In genomic region chr5:59709833-59710232, GRCh38 we compare ENCODE assay signal across 10 cellular contexts.
DNase-seq lines count a peak whose midpoint lies in the region; ATAC-seq and TF ChIP-seq lines count a peak whose summit lies in the region.
"Had no signal": no experiment of that assay in that cellular context is flagged by ENCODE, and none has a peak within 500 bp of the region (broad histone marks: within the 10 kb centered on the region; RNA-seq: fewer than 3 reads in every experiment).

No MANE protein-coding gene starts in this region.

- peak overlapping the region; percentile 5 for H3K9ac ChIP-seq in smooth muscle cell (ENCODE audit: low read depth)

- H3K79me2 ChIP-seq in hepatocyte (peaks cover 3% of the 10 kb centered on the region), smooth muscle cell (ENCODE audit: low read depth) (no peaks in the 10 kb centered on the region)

- no peak for TF ChIP-seq CTCF in astrocyte of the cerebellum (IDR thresholded peaks at IDR 0.05; ENCODE audit: low read depth, low read length, missing control alignments)
- no peak for TF ChIP-seq CTCF in hepatocyte (IDR thresholded peaks at IDR 0.05; ENCODE audit: poor library complexity)
- TF ChIP-seq CTCF in smooth muscle cell (IDR thresholded peaks at IDR 0.05; ENCODE audit: borderline replicate concordance, insufficient read depth, poor library complexity, severe bottlenecking), result no peak
- no peak for TF ChIP-seq CTCF in psoas muscle (IDR thresholded peaks at IDR 0.05)

- H3K4me1 ChIP-seq in hepatocyte (ENCODE audit: insufficient read depth) (peaks cover 20% of the 10 kb centered on the region), smooth muscle cell (ENCODE audit: low read depth) (peaks cover 27% of the 10 kb centered on the region), psoas muscle (no peaks in the 10 kb centered on the region)

- no peaks in the 10 kb centered on the region for H3K9me2 ChIP-seq in hepatocyte (replicated peaks; ENCODE audit: insufficient read depth)

- H3K27ac ChIP-seq in hepatocyte (peak overlapping the region; percentile 66), smooth muscle cell (ENCODE audit: low read depth) (peak overlapping the region; percentile 64), psoas muscle (no peak overlapping the region)
- H3K27ac ChIP-seq: VCaP had no signal

- in situ Hi-C loops in astrocyte of the cerebellum (cut with HindIII; ENCODE audit: low sequenced_read_pairs), result no loop called here

- intact Hi-C loops in psoas muscle (cut with DNase I), result no loop called here

- H3K4me2 ChIP-seq in hepatocyte (peak overlapping the region; percentile 51), smooth muscle cell (peak overlapping the region; percentile 62)

- H2AFZ ChIP-seq in hepatocyte (no peak overlapping the region), smooth muscle cell (ENCODE audit: low read depth) (peak overlapping the region; percentile 3)

- H3K4me3 ChIP-seq in astrocyte of the cerebellum (ENCODE audit: low read depth, low read length), result no peak overlapping the region
- no peak overlapping the region for H3K4me3 ChIP-seq in hepatocyte
- no peak overlapping the region for H3K4me3 ChIP-seq in smooth muscle cell
- no peak overlapping the region for H3K4me3 ChIP-seq in psoas muscle

- no peaks in the 10 kb centered on the region for H4K20me1 ChIP-seq in hepatocyte (ENCODE audit: insufficient read depth, poor library complexity, severe bottlenecking)
- peaks cover 5% of the 10 kb centered on the region for H4K20me1 ChIP-seq in smooth muscle cell (ENCODE audit: low read depth)

- H3K27me3 ChIP-seq in hepatocyte, result no peaks in the 10 kb centered on the region
- H3K27me3 ChIP-seq in smooth muscle cell (ENCODE audit: low read depth), result no peaks in the 10 kb centered on the region
- H3K27me3 ChIP-seq in psoas muscle (ENCODE audit: insufficient read depth in 3 of 3, low read length in 2 of 3), result no peaks in the 10 kb centered on the region

- ATAC-seq in psoas muscle, result no peak

- DNase-seq in HCEC 1CT, result peak; percentile 91
- DNase-seq in astrocyte of the cerebellum (ENCODE audit: low read depth), result peak; percentile 75
- peak; percentile 24 for DNase-seq in hepatocyte (ENCODE audit: low spot score)
- no peak for DNase-seq in smooth muscle cell (lab: John Stamatoyannopoulos, UW; ENCODE audit: unreplicated experiment)
- DNase-seq in inferior parietal cortex (ENCODE audit: extremely low spot score), result no peak
- no peak for DNase-seq in psoas muscle
- no peak for DNase-seq in hepatic stellate cell (ENCODE audit: low spot score)
- no peak for DNase-seq in SHP77 (lab: John Stamatoyannopoulos, UW)
- DNase-seq: NCI-H1417 had no signal

- 18% methylated on average over 2 of the region's 2 CpGs for WGBS in hepatocyte (ENCODE audit: low lambda C conversion rate, missing lambda C conversion rate)
- WGBS in smooth muscle cell (ENCODE audit: low lambda C conversion rate), result 14% methylated on average over 2 of the region's 2 CpGs
- 7 to 10% (median 8%) methylated on average over 2 of the region's 2 CpGs for WGBS in psoas muscle, 3 donors

- H3K36me3 ChIP-seq in hepatocyte (replicated peaks; ENCODE audit: insufficient read depth, low read depth), result no peaks in the 10 kb centered on the region
- H3K36me3 ChIP-seq in smooth muscle cell (ENCODE audit: low read depth), result no peaks in the 10 kb centered on the region
- no peaks in the 10 kb centered on the region for H3K36me3 ChIP-seq in psoas muscle (ENCODE audit: insufficient read depth in 1 of 2, low read depth in 1 of 2)

- H3K9me3 ChIP-seq in hepatocyte (ENCODE audit: low read depth) (no peaks in the 10 kb centered on the region), smooth muscle cell (replicated peaks; ENCODE audit: low read depth) (no peaks in the 10 kb centered on the region), psoas muscle (peaks cover 11% of the 10 kb centered on the region)

- peaks cover 6% of the 10 kb centered on the region for H3F3A ChIP-seq in smooth muscle cell (ENCODE audit: low read depth)

Comparison
In these comparisons a context has a peak if more than half of its experiments do, and no peak if none do; other contexts are left out.
1. DNase-seq: peak in HCEC 1CT (single experiment), astrocyte of the cerebellum (single experiment) and hepatocyte (single experiment); none in smooth muscle cell (single experiment), inferior parietal cortex (single experiment), psoas muscle (0 of 2), hepatic stellate cell (single experiment) and SHP77 (0 of 2).